14 cellular contexts compared by ENCODE assay signal in genomic region chr3:27345959-27346865, GRCh38. TPM values are rescaled to one million over a fixed set of nuclear protein-coding genes. Genes with fewer than 3 reads are reported as not detected.
DNase-seq lines count a peak whose midpoint lies in the region; ATAC-seq and TF ChIP-seq lines count a peak whose summit lies in the region.
"Had no signal": no experiment of that assay in that cellular context is flagged by ENCODE, and none has a peak within 500 bp of the region (broad histone marks: within the 10 kb centered on the region; RNA-seq: fewer than 3 reads in every experiment).

No MANE protein-coding gene starts in this region.

- H3K79me2 ChIP-seq in MM.1S (ENCODE audit: low read length) = no peaks in the 10 kb centered on the region

- peaks cover 0 to 14% (median 2%) of the 10 kb centered on the region in 4 donors for H3K4me1 ChIP-seq in transverse colon
- H3K4me1 ChIP-seq in MM.1S (ENCODE audit: low read length) = no peaks in the 10 kb centered on the region

- ATAC-seq in left ventricle myocardium superior (peak; percentile 94), GM21515 (IDR thresholded peaks at IDR 0.05; ENCODE audit: unreplicated experiment) (no peak), HG03045 (IDR thresholded peaks at IDR 0.05; ENCODE audit: unreplicated experiment) (no peak)

- TF ChIP-seq POLR2A in transverse colon (IDR thresholded peaks at IDR 0.05) = no peak

- H3K9me2 ChIP-seq in MM.1S (replicated peaks; ENCODE audit: insufficient read depth, low read length) = no peaks in the 10 kb centered on the region

- H3K4me2 ChIP-seq in MM.1S (ENCODE audit: low read depth, low read length) = no peak overlapping the region
- H3K4me2 ChIP-seq: PC-9 had no signal

- H3K27me3 ChIP-seq in transverse colon (no peaks in the 10 kb centered on the region), MM.1S (replicated peaks; ENCODE audit: insufficient read depth, low read length) (no peaks in the 10 kb centered on the region)

- peak; percentile 38 for DNase-seq in HT-29 (ENCODE audit: low spot score)
- peak; percentile 40 for DNase-seq in epithelial cell of esophagus (ENCODE audit: low read depth)
- DNase-seq in left ventricle myocardium superior = peak; percentile 60
- DNase-seq in transverse colon = no peak
- DNase-seq in MM.1S = no peak
- DNase-seq: CD8-positive, alpha-beta T cell; EL; H7; Karpas-422; NCI-H2227 treated with DMSO at 0.1 percent for 48 hours; SHP77 had no signal

- no peaks in the 10 kb centered on the region for H3F3A ChIP-seq in MM.1S (ENCODE audit: insufficient read depth, low read length)

- H3K36me3 ChIP-seq in transverse colon (no peaks in the 10 kb centered on the region), MM.1S (replicated peaks; ENCODE audit: insufficient read depth, low read length) (no peaks in the 10 kb centered on the region)

- no peak overlapping the region for H3K9ac ChIP-seq in MM.1S (ENCODE audit: low read length)

- 74 to 75% methylated on average over 11 of the region's 11 CpGs for WGBS in transverse colon (ENCODE audit: low coverage in 1 of 2), 2 donors

- TF ChIP-seq CTCF in epithelial cell of esophagus (IDR thresholded peaks at IDR 0.05; ENCODE audit: insufficient read depth, low read depth, low read length, missing control alignments) (no peak), transverse colon (IDR thresholded peaks at IDR 0.05) (no peak), MM.1S (IDR thresholded peaks at IDR 0.05; ENCODE audit: low read length) (no peak)

- H3K4me3 ChIP-seq in epithelial cell of esophagus (ENCODE audit: low read length) = no peak overlapping the region
- no peak overlapping the region for H3K4me3 ChIP-seq in transverse colon
- no peak overlapping the region for H3K4me3 ChIP-seq in MM.1S (ENCODE audit: low read length)
- H3K4me3 ChIP-seq: PC-9 had no signal

- intact Hi-C loops in left ventricle myocardium superior (cut with micrococcal nuclease) (no loop called here), transverse colon (cut with DNase I; ENCODE audit: low total_unique reads) (no loop called here)

- H3K27ac ChIP-seq in transverse colon (peak overlapping the region; percentile 5 to 49 (median 22)), MM.1S (ENCODE audit: low read length) (no peak overlapping the region)
- H3K27ac ChIP-seq: PC-9 had no signal

- no peaks in the 10 kb centered on the region for H4K20me1 ChIP-seq in MM.1S (ENCODE audit: insufficient read depth, low read length)

- H3K9me3 ChIP-seq in transverse colon (no peaks in the 10 kb centered on the region), MM.1S (replicated peaks; ENCODE audit: insufficient read depth, low read length) (no peaks in the 10 kb centered on the region)

- TF ChIP-seq EP300 in transverse colon (IDR thresholded peaks at IDR 0.05; ENCODE audit: low read depth) = no peak

- H2AFZ ChIP-seq in MM.1S (ENCODE audit: low read length) = no peak overlapping the region
- H2AFZ ChIP-seq: PC-9 had no signal

- in situ Hi-C loops in transverse colon (cut with MboI; ENCODE audit: low pct_ligation_motif_present in 1 of 4, low pct_unique_long_range_greater_than_20kb in 1 of 4, low sequenced_read_pairs in 3 of 4) = no loop called here

RNA-seq across cellular contexts. Expression of gene NEK10, which starts 23.0 kb away (rescaled TPM):
- 0.44 and 2.8 TPM in 2 replicates for total RNA-seq in HT-29 (2014; rRNA removed; shearing (Covaris generic))
- total RNA-seq in left ventricle myocardium superior = 16.9 TPM
- total RNA-seq in transverse colon = 1 to 10 TPM; 1.1 to 3.2 (median 1.7) TPM

Comparison
In these comparisons a context has a peak if more than half of its experiments do, and no peak if none do; other contexts are left out.
1. DNase-seq: peak in HT-29 (single experiment), epithelial cell of esophagus (single experiment) and left ventricle myocardium superior (single experiment); none in transverse colon (single experiment) and MM.1S (single experiment).